In genomic region chr10:42754155-42755027, GRCh38 we compare ENCODE assay signal across 7 cellular contexts. TPM values are rescaled to one million over a fixed set of nuclear protein-coding genes. Genes with fewer than 3 reads are reported as not detected.
A peak's percentile ranks its signal among the peaks of the same experiment; 100 is the strongest.
DNase-seq lines count a peak whose midpoint lies in the region; ATAC-seq and TF ChIP-seq lines count a peak whose summit lies in the region.

No MANE protein-coding gene starts in this region.

- DNase-seq in T-helper 17 cell (no peak), coronary artery (ENCODE audit: low spot score) (no peak), lower leg skin (ENCODE audit: low spot score in 2 of 2) (peak in 1 of 2 donors; percentile 89), mucosa of gallbladder (ENCODE audit: low spot score) (no peak)

- H3K27ac ChIP-seq in coronary artery (peak overlapping the region; percentile 6 to 81), stomach smooth muscle (ENCODE audit: low read length) (no peak overlapping the region)

- H3K9me3 ChIP-seq in T-helper 17 cell (ENCODE audit: control insufficient read depth, low read length, poor library complexity, severe bottlenecking) (no peaks in the 10 kb centered on the region), stomach smooth muscle (ENCODE audit: control insufficient read depth in 2 of 2, low read length in 2 of 2) (no peaks in the 10 kb centered on the region)

- TF ChIP-seq CTCF in coronary artery (IDR thresholded peaks at IDR 0.05) (no peak), lower leg skin (IDR thresholded peaks at IDR 0.05) (no peak)

- H3K36me3 Mint-ChIP-seq in T-helper 17 cell (ENCODE audit: low read depth): peaks cover 3% of the 10 kb centered on the region

- H3K27me3 ChIP-seq in stomach smooth muscle (ENCODE audit: control insufficient read depth in 1 of 2, insufficient read depth in 2 of 2, low read length in 2 of 2): peaks cover 19 to 54% of the 10 kb centered on the region in 2 donors

- H3K4me1 ChIP-seq in stomach smooth muscle (ENCODE audit: control insufficient read depth, insufficient read depth, low read length): peaks cover 26% of the 10 kb centered on the region

- peaks cover 53% of the 10 kb centered on the region for H3K27me3 Mint-ChIP-seq in T-helper 17 cell

- WGBS in lower leg skin, 2 donors: 1% methylated on average over 23 to 72 of the region's 89 CpGs

- H3K36me3 ChIP-seq in stomach smooth muscle (ENCODE audit: control insufficient read depth in 2 of 2, insufficient read depth in 2 of 2, low read length in 2 of 2): no peaks in the 10 kb centered on the region

- H3K9ac ChIP-seq in stomach smooth muscle (ENCODE audit: low read length in 2 of 2): no peak overlapping the region

- intact Hi-C loops in lower leg skin (cut with DNase I; ENCODE audit: low total_unique reads): loop anchor here (10.0 kb wide), 1 partner anchor 350 kb away; no protein-coding TSS in a partner anchor

- peak overlapping the region; percentile 86 for H3K4me3 ChIP-seq in coronary artery
- peak overlapping the region; percentile 40 for H3K4me3 ChIP-seq in lower leg skin (ENCODE audit: low read depth, poor library complexity, severe bottlenecking)
- H3K4me3 ChIP-seq in stomach smooth muscle (ENCODE audit: low read length in 2 of 2): peak overlapping the region; percentile 59 to 74

- no peak overlapping the region for H3K27ac Mint-ChIP-seq in T-helper 17 cell

- peaks cover 7% of the 10 kb centered on the region for H3K4me1 Mint-ChIP-seq in T-helper 17 cell

- TF ChIP-seq POLR2A in lower leg skin (IDR thresholded peaks at IDR 0.05): no peak

- peak; percentile 6 for ATAC-seq in GM19023 (IDR thresholded peaks at IDR 0.05; ENCODE audit: unreplicated experiment)
- ATAC-seq in T-helper 17 cell: peak; percentile 60
- ATAC-seq in HG03175 (IDR thresholded peaks at IDR 0.05; ENCODE audit: unreplicated experiment): no peak

- H3K4me3 Mint-ChIP-seq in T-helper 17 cell: peak overlapping the region; percentile 88

RNA-seq across cellular contexts. Expression of gene BMS1, which starts 28.2 kb away (rescaled TPM):
- total RNA-seq in T-helper 17 cell (10 to 100 TPM; 13.0 to 14.2 TPM), lower leg skin (10 to 100 TPM; 13.4 to 17.7 (median 17.2) TPM), mucosa of gallbladder (10.4 TPM)
